8 cellular contexts compared by ENCODE assay signal in the genomic region with DNA sequence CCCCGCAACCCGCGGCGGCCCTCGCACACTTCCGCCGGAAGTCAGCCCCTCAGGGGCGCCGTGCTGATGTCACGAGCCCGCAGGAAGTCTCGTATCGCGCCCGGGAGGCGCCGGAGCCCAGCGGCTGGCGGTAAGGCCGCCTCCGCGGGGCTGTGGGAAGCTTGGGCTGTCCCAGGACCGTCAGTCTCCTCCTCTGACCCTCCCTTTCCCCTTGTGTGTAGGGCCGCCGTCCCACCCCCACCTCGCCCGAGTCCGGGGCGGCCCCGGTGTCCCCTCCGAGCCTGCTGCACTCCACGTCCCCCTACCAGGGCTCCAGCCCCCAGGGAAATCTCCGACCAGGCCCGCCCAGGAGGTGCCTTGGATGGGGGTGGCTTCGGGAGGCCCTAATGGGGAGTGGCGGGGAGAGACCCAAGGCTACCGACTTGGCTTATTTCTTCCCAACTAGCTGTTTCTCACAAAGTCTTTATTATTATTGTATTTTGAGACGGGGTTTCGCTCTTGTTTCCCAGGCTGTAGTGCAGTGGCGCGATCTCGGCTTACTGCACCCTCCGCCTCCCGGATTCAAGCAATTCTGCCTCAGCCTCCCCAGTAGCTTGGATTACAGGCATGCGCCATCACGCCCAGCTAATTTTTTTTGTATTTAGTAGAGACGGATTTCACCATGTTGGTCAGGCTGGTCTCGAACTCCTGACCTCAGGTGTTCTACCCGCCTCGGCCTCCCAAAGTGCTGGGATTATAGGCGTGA. TPM values are rescaled to one million over a fixed set of nuclear protein-coding genes. Genes with fewer than 3 reads are reported as not detected.
DNase-seq lines count a peak whose midpoint lies in the region; ATAC-seq and TF ChIP-seq lines count a peak whose summit lies in the region.

A gene (plus strand): TSS at position 86 of the 745 bp plus-strand sequence. CDS start 3,108 bp downstream, outside the sequence.

- no peaks in the 10 kb centered on the region for H3K79me2 ChIP-seq in OCI-LY1 (ENCODE audit: insufficient read depth, low read length)

- no peak within 1 kb of the TSS for H2AFZ ChIP-seq in OCI-LY1 (ENCODE audit: low read length)

- no peaks in the 10 kb centered on the region for H3K9me2 ChIP-seq in OCI-LY1 (ENCODE audit: low read depth, low read length)

- H3K27me3 ChIP-seq in HUES6 (ENCODE audit: control insufficient read depth, insufficient read depth, low read length) = no peaks in the 10 kb centered on the region
- no peaks in the 10 kb centered on the region for H3K27me3 ChIP-seq in OCI-LY1 (ENCODE audit: insufficient read depth, low read length)

- no peaks in the 10 kb centered on the region for H3F3A ChIP-seq in OCI-LY1 (ENCODE audit: insufficient read depth, low read length)

- H3K9me3 ChIP-seq in HUES6 (ENCODE audit: control insufficient read depth, insufficient read depth, low read depth, low read length) (no peaks in the 10 kb centered on the region), OCI-LY1 (ENCODE audit: low read length) (no peaks in the 10 kb centered on the region), mucosa of descending colon (no peaks in the 10 kb centered on the region)

- ATAC-seq in GM21447 (IDR thresholded peaks at IDR 0.05; ENCODE audit: unreplicated experiment) = peak; percentile 93
- peak; percentile 99 for ATAC-seq in mucosa of descending colon

- H3K4me3 ChIP-seq in HUES6 (ENCODE audit: low read depth, low read length) (peak within 1 kb of the TSS; percentile 84), OCI-LY1 (ENCODE audit: low read depth, low read length, poor library complexity, severe bottlenecking) (peak within 1 kb of the TSS; percentile 76), mucosa of descending colon (peak within 1 kb of the TSS; percentile 44)

- H3K36me3 ChIP-seq in HUES6 (ENCODE audit: control insufficient read depth, insufficient read depth, low read length) (peaks cover 24% of the 10 kb centered on the region), OCI-LY1 (ENCODE audit: insufficient read depth, low read length) (peaks cover 26% of the 10 kb centered on the region), mucosa of descending colon (ENCODE audit: low read depth) (peaks cover 5% of the 10 kb centered on the region)

- H3K9ac ChIP-seq in HUES6 (ENCODE audit: low read length) = peak within 1 kb of the TSS; percentile 93
- H3K9ac ChIP-seq in OCI-LY1 (ENCODE audit: low read length) = peak within 1 kb of the TSS; percentile 86

- H3K4me1 ChIP-seq in HUES6 (ENCODE audit: control insufficient read depth, insufficient read depth, low read length) = no peaks in the 10 kb centered on the region
- H3K4me1 ChIP-seq in OCI-LY1 (ENCODE audit: insufficient read depth, low read length, severe bottlenecking) = peaks cover 26% of the 10 kb centered on the region
- H3K4me1 ChIP-seq in mucosa of descending colon (ENCODE audit: low read depth) = peaks cover 4% of the 10 kb centered on the region

- peak; percentile 99 for DNase-seq in D341Med (ENCODE audit: low spot score)
- peak; percentile 95 for DNase-seq in activated CD8-positive, alpha-beta memory T cell treated with anti-CD3 and anti-CD28 coated beads, Interleukin-2, amount 50 U/mL, for 48 hours
- peak; percentile 97 for DNase-seq in epidermal melanocyte (ENCODE audit: insufficient read length, low spot score)
- peak; percentile 89 to 94 (median 92) for DNase-seq in mucosa of descending colon
- DNase-seq in stimulated activated CD8-positive, alpha-beta memory T cell treated with anti-CD3 and anti-CD28 coated beads, Interleukin-4, amount 100 ng/mL, for 1 hour (ENCODE audit: low read depth in 2 of 2, low spot score in 1 of 2) = peak; percentile 71 to 72

- peak within 1 kb of the TSS; percentile 98 for H3K27ac ChIP-seq in HUES6 (ENCODE audit: low read depth, low read length)
- H3K27ac ChIP-seq in OCI-LY1 (ENCODE audit: low read depth, low read length, poor library complexity, severe bottlenecking) = peak within 1 kb of the TSS; percentile 51

- H4K20me1 ChIP-seq in OCI-LY1 (ENCODE audit: insufficient read depth, low read length) = no peaks in the 10 kb centered on the region

- H3K4me2 ChIP-seq in OCI-LY1 (ENCODE audit: low read length) = peak within 1 kb of the TSS; percentile 62

- intact Hi-C loops in mucosa of descending colon (cut with DNase I, micrococcal nuclease) = no loop called here

- no peak for TF ChIP-seq CTCF in OCI-LY1 (IDR thresholded peaks at IDR 0.05; ENCODE audit: low read length)
- TF ChIP-seq CTCF in mucosa of descending colon (IDR thresholded peaks at IDR 0.05) = no peak

RNA-seq across cellular contexts. Expression of the gene that starts here (rescaled TPM):
- total RNA-seq in mucosa of descending colon = 10 to 100 TPM; 40.4 to 55.9 (median 41.7) TPM

Comparison
In these comparisons a context has a peak if more than half of its experiments do, and no peak if none do; other contexts are left out.
1. Peak in every context shown above with its lines: DNase-seq, ATAC-seq, H3K4me3 ChIP-seq and H3K27ac ChIP-seq.